1 cellular context compared by ENCODE assay signal in genomic region chr4:100805547-100805946, GRCh38.
TF ChIP-seq lines count a peak whose summit lies in the region.

No MANE protein-coding gene starts in this region.

TF ChIP-seq in GM23338, 12 proteins besides CTCF, POLR2A, EP300 and RAD21 (continued from another document):
- no peak for TF ChIP-seq ZNF462 (CRISPR knock-in tag; IDR thresholded peaks at IDR 0.05)
- no peak for TF ChIP-seq REST (IDR thresholded peaks at IDR 0.05; ENCODE audit: unreplicated experiment)
- no peak for TF ChIP-seq ZNF331 (CRISPR knock-in tag; IDR thresholded peaks at IDR 0.05; ENCODE audit: low read depth)
- TF ChIP-seq JUNB (IDR thresholded peaks at IDR 0.05; ENCODE audit: unreplicated experiment): no peak
